ENCODE assay signal across 7 cellular contexts in the genomic region with DNA sequence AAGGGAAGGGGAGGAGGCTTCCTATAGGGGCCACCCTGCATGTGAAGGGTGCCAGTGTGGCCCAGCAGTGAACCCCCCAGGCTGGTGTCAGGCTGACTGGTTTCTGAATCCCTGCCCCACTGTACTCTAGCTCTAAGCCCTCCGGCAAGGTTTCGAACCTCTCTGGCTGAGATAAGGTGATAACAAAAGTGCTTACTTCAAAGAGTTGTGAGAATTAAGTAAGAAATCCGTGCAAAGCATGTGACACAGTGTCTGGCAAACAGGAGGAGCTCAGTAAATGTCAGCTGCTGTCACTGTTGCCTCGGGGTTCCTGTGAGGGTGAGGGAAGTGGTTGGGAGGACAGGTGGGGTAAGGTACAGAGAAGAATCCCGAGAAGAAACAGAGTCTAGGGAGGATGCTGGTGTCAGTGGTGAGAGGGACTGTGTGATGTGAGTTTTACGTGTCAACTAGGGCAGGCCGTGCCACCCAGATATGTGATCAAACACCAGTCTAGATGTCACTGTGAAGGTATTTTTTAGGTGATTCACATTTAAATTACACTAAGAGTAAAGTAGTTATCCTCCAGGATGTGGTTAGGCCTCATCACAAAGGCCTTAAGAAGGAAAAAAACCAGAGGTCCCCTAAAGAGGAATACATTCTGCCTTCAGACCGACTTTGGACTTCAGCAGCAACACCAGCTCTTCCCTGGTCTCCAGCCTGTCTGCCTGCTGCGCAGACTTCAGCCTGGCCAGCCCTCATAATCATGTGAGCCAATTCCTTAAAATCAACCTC.
A peak's percentile ranks its signal among the peaks of the same experiment; 100 is the strongest.
DNase-seq lines count a peak whose midpoint lies in the region; ATAC-seq and TF ChIP-seq lines count a peak whose summit lies in the region.

No MANE protein-coding gene starts in this region.

- DNase-seq in T-helper 17 cell (peak; percentile 12 to 45 (median 16)), tibial nerve (ENCODE audit: low spot score in 2 of 2) (no peak), NCI-H82 treated with DMSO at 0.1 percent for 48 hours (lab: John Stamatoyannopoulos, UW; ENCODE audit: unreplicated experiment) (no peak), gastrocnemius medialis (no peak)
- peak; percentile 84 for DNase-seq in activated naive CD4-positive, alpha-beta T cell treated with anti-CD3 and anti-CD28 coated beads for 36 hours
- DNase-seq in natural killer cell treated with Interleukin-12 subunit alpha and Interleukin-12 subunit beta and Interleukin-15 and Interleukin-18, amount 100 ng/mL, for 72 hours (ENCODE audit: low spot score): no peak

- ATAC-seq in T-helper 17 cell (peak; percentile 94), HG03159 (IDR thresholded peaks at IDR 0.05; ENCODE audit: unreplicated experiment) (no peak), gastrocnemius medialis (no peak)
- peak; percentile 69 to 72 for ATAC-seq in natural killer cell treated with Interleukin-12 subunit alpha and Interleukin-12 subunit beta and Interleukin-15 and Interleukin-18, amount 100 ng/mL, for 72 hours

- CTCF ChIA-PET in activated naive CD4-positive, alpha-beta T cell treated with anti-CD3 and anti-CD28 coated beads for 36 hours (lab: Charles Lee): interaction anchor here (0.7 to 1.9 kb wide), 9 partner anchors 8 to 148 kb away, joined by 3 to 6 read pairs (median 3); no protein-coding TSS in a partner anchor

- WGBS in tibial nerve, 2 donors: 67 to 68% methylated on average over 9 of the region's 9 CpGs

- TF ChIP-seq EP300 in tibial nerve (IDR thresholded peaks at IDR 0.05): no peak

- in situ Hi-C loops in gastrocnemius medialis (cut with MboI; ENCODE audit: low sequenced_read_pairs in 4 of 4): no loop called here

- H3K4me1 Mint-ChIP-seq in T-helper 17 cell: peaks cover 15% of the 10 kb centered on the region
- peaks cover 16% of the 10 kb centered on the region for H3K4me1 Mint-ChIP-seq in activated naive CD4-positive, alpha-beta T cell treated with anti-CD3 and anti-CD28 coated beads for 36 hours (ENCODE audit: low read depth)
- H3K4me1 Mint-ChIP-seq in natural killer cell treated with Interleukin-12 subunit alpha and Interleukin-12 subunit beta and Interleukin-15 and Interleukin-18, amount 100 ng/mL, for 72 hours (ENCODE audit: low read depth in 2 of 2): peaks cover 7 to 11% of the 10 kb centered on the region in 2 donors

- peaks cover 0 to 37% (median 0%) of the 10 kb centered on the region in 4 donors for H3K4me1 ChIP-seq in tibial nerve
- H3K4me1 ChIP-seq in gastrocnemius medialis: no peaks in the 10 kb centered on the region

- intact Hi-C loops in activated naive CD4-positive, alpha-beta T cell treated with anti-CD3 and anti-CD28 coated beads for 36 hours (cut with micrococcal nuclease): loop anchor here (1.0 to 2.0 kb wide), 11 partner anchors 18 to 1628 kb away; a partner anchor contains a TSS
- intact Hi-C loops in gastrocnemius medialis (cut with DNase I; ENCODE audit: low total_unique reads): no loop called here

- H3K27me3 Mint-ChIP-seq in T-helper 17 cell: peaks cover 5% of the 10 kb centered on the region
- H3K27me3 Mint-ChIP-seq in activated naive CD4-positive, alpha-beta T cell treated with anti-CD3 and anti-CD28 coated beads for 36 hours (ENCODE audit: low read depth): no peaks in the 10 kb centered on the region
- peaks cover 11 to 15% of the 10 kb centered on the region in 2 donors for H3K27me3 Mint-ChIP-seq in natural killer cell treated with Interleukin-12 subunit alpha and Interleukin-12 subunit beta and Interleukin-15 and Interleukin-18, amount 100 ng/mL, for 72 hours

- no peaks in the 10 kb centered on the region for H3K9me3 Mint-ChIP-seq in activated naive CD4-positive, alpha-beta T cell treated with anti-CD3 and anti-CD28 coated beads for 36 hours
- H3K9me3 Mint-ChIP-seq in natural killer cell treated with Interleukin-12 subunit alpha and Interleukin-12 subunit beta and Interleukin-15 and Interleukin-18, amount 100 ng/mL, for 72 hours: no peaks in the 10 kb centered on the region

- H3K27ac ChIP-seq in tibial nerve (peak overlapping the region in 3 of 4 donors; percentile 22 to 69 (median 52)), gastrocnemius medialis (no peak overlapping the region)

- TF ChIP-seq CTCF in tibial nerve (IDR thresholded peaks at IDR 0.05) (no peak), gastrocnemius medialis (IDR thresholded peaks at IDR 0.05 in 4 of 5, conservative IDR thresholded peaks at IDR 0.05 in 1 of 5) (no peak)

- peak overlapping the region; percentile 73 for H3K4me3 Mint-ChIP-seq in T-helper 17 cell
- peak overlapping the region; percentile 42 for H3K4me3 Mint-ChIP-seq in activated naive CD4-positive, alpha-beta T cell treated with anti-CD3 and anti-CD28 coated beads for 36 hours
- H3K4me3 Mint-ChIP-seq in natural killer cell treated with Interleukin-12 subunit alpha and Interleukin-12 subunit beta and Interleukin-15 and Interleukin-18, amount 100 ng/mL, for 72 hours: peak overlapping the region; percentile 42

- H3K4me3 ChIP-seq in tibial nerve (no peak overlapping the region), gastrocnemius medialis (no peak overlapping the region)

- no peaks in the 10 kb centered on the region for H3K36me3 Mint-ChIP-seq in T-helper 17 cell (ENCODE audit: low read depth)
- H3K36me3 Mint-ChIP-seq in activated naive CD4-positive, alpha-beta T cell treated with anti-CD3 and anti-CD28 coated beads for 36 hours (ENCODE audit: low read depth): no peaks in the 10 kb centered on the region
- no peaks in the 10 kb centered on the region for H3K36me3 Mint-ChIP-seq in natural killer cell treated with Interleukin-12 subunit alpha and Interleukin-12 subunit beta and Interleukin-15 and Interleukin-18, amount 100 ng/mL, for 72 hours

- no peaks in the 10 kb centered on the region for H3K27me3 ChIP-seq in tibial nerve
- no peaks in the 10 kb centered on the region for H3K27me3 ChIP-seq in gastrocnemius medialis

- TF ChIP-seq POLR2A in tibial nerve (IDR thresholded peaks at IDR 0.05) (no peak), gastrocnemius medialis (IDR thresholded peaks at IDR 0.05) (no peak)

- H3K27ac Mint-ChIP-seq in T-helper 17 cell: peak overlapping the region; percentile 96
- peak overlapping the region; percentile 91 for H3K27ac Mint-ChIP-seq in activated naive CD4-positive, alpha-beta T cell treated with anti-CD3 and anti-CD28 coated beads for 36 hours
- peak overlapping the region; percentile 41 to 83 for H3K27ac Mint-ChIP-seq in natural killer cell treated with Interleukin-12 subunit alpha and Interleukin-12 subunit beta and Interleukin-15 and Interleukin-18, amount 100 ng/mL, for 72 hours

- no peaks in the 10 kb centered on the region for H3K9me3 ChIP-seq in T-helper 17 cell (ENCODE audit: control insufficient read depth, low read length, poor library complexity, severe bottlenecking)
- no peaks in the 10 kb centered on the region for H3K9me3 ChIP-seq in tibial nerve
- H3K9me3 ChIP-seq in gastrocnemius medialis: no peaks in the 10 kb centered on the region

- H3K36me3 ChIP-seq in tibial nerve: no peaks in the 10 kb centered on the region
- no peaks in the 10 kb centered on the region for H3K36me3 ChIP-seq in gastrocnemius medialis

Comparison
In these comparisons a context has a peak if more than half of its experiments do, and no peak if none do; other contexts are left out.
1. ATAC-seq: peak in T-helper 17 cell (single experiment) and natural killer cell treated with Interleukin-12 subunit alpha and Interleukin-12 subunit beta and Interleukin-15 and Interleukin-18, amount 100 ng/mL, for 72 hours (2 of 2); none in HG03159 (single experiment) and gastrocnemius medialis (0 of 2).
2. DNase-seq: peak in T-helper 17 cell (3 of 3) and activated naive CD4-positive, alpha-beta T cell treated with anti-CD3 and anti-CD28 coated beads for 36 hours (single experiment); none in natural killer cell treated with Interleukin-12 subunit alpha and Interleukin-12 subunit beta and Interleukin-15 and Interleukin-18, amount 100 ng/mL, for 72 hours (single experiment), tibial nerve (0 of 2), NCI-H82 treated with DMSO at 0.1 percent for 48 hours (single experiment) and gastrocnemius medialis (0 of 2).
3. H3K27ac ChIP-seq: peak in tibial nerve (3 of 4); none in gastrocnemius medialis (0 of 4).
4. Peak in every context shown above with its lines, with median percentiles within 50 percentile points of each other: H3K27ac Mint-ChIP-seq and H3K4me3 Mint-ChIP-seq.